Comparison of ENCODE assay signal across 1 cellular context in the genomic region with DNA sequence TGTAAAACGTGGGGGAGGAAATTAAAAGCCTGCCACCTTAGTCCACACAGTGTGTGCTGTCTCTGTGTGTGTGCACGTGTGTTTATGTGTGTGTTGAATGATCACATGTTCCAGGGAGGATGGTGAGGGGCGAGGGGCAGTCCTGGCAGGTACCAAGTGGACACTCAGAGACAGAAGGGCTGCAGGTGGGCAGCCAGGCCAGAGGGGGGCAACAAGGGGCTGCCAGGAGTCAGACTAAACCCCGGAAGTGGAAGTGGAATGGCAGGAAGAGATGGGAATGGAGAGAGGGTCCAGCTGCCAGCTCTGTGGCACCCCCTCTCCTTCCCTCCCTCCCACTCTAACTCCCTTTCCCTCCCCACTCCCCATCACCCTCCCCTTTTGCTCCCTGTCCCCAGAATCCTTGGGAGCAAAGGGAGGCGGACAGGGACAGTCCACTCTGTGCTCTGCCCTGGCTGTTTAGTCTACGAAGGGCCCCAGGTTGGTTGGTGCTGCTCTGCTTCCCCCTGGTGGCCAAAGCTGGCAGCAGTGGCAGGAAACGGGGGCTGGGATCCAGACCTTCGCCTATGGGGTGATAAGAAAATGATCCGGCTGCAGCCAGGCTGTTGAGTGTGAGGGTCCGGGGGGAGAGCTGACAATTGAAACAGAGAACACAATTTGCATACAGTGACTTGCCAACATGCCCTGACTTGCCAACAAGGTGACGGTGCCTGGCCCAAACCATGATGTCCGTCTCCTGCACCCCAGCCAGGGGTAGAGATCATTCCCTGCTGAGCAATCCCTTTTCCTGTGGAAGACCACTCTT.
TF ChIP-seq lines count a peak whose summit lies in the region.

No MANE protein-coding gene starts in this region.

TF ChIP-seq in HepG2, 621 proteins besides CTCF, POLR2A, EP300 and RAD21 (continued from another document and continues in another):
- TF ChIP-seq ZNF546 (CRISPR knock-in tag; conservative IDR thresholded peaks at IDR 0.05) (no peak), ERF (CRISPR knock-in tag; IDR thresholded peaks at IDR 0.05) (peak; percentile 60; the same call in 1 of the 2 replicates), ESRRA (CRISPR knock-in tag; IDR thresholded peaks at IDR 0.05; ENCODE audit: low read depth) (0 out of 2 replicates have a peak, but pooled peaks have one; percentile 19), MAZ (IDR thresholded peaks at IDR 0.05; ENCODE audit: borderline replicate concordance, low read depth, low read length) (no peak), MAZ (CRISPR knock-in tag; IDR thresholded peaks at IDR 0.05; ENCODE audit: low read depth) (peak; percentile 58; the same call in 1 of the 2 replicates), FOXK1 (CRISPR knock-in tag; IDR thresholded peaks at IDR 0.05; ENCODE audit: borderline replicate concordance, low read depth) (peak; percentile 33; the same call in 1 of the 2 replicates), KAT8 (CRISPR knock-in tag; IDR thresholded peaks at IDR 0.05) (peak; percentile 93), UBTF (CRISPR knock-in tag; IDR thresholded peaks at IDR 0.05) (no peak), ZFP82 (CRISPR knock-in tag; IDR thresholded peaks at IDR 0.05; ENCODE audit: borderline replicate concordance) (no peak), HNF4A (CRISPR knock-in tag; IDR thresholded peaks at IDR 0.05) (0 out of 2 replicates have a peak, but pooled peaks have one; percentile 15), SALL1 (CRISPR knock-in tag; IDR thresholded peaks at IDR 0.05) (peak; percentile 70), ZC3H4 (CRISPR knock-in tag; IDR thresholded peaks at IDR 0.05; ENCODE audit: borderline replicate concordance) (no peak), ATF2 (CRISPR knock-in tag; IDR thresholded peaks at IDR 0.05) (peak; percentile 59; the same call in 1 of the 2 replicates), NCOA5 (CRISPR knock-in tag; IDR thresholded peaks at IDR 0.05) (no peak), YEATS2 (CRISPR knock-in tag; IDR thresholded peaks at IDR 0.05; ENCODE audit: borderline replicate concordance) (peak; percentile 73), GABPA (IDR thresholded peaks at IDR 0.05; ENCODE audit: low read depth, low read length) (peak; percentile 64), GABPA (CRISPR knock-in tag; IDR thresholded peaks at IDR 0.05; ENCODE audit: low read depth) (peak; percentile 88), NFYB (CRISPR knock-in tag; IDR thresholded peaks at IDR 0.05) (no peak), HNRNPK (IDR thresholded peaks at IDR 0.05; ENCODE audit: low read depth, low read length, poor library complexity, severe bottlenecking) (no peak), MXD3 (CRISPR knock-in tag; IDR thresholded peaks at IDR 0.05) (no peak), ZNF619 (CRISPR knock-in tag; IDR thresholded peaks at IDR 0.05) (no peak), POGZ (CRISPR knock-in tag; IDR thresholded peaks at IDR 0.05) (peak; percentile 93), ZNF563 (CRISPR knock-in tag; IDR thresholded peaks at IDR 0.05) (no peak), FOXK2 (IDR thresholded peaks at IDR 0.05) (0 out of 2 replicates have a peak, but pooled peaks have one; percentile 5), TARDBP (CRISPR knock-in tag; IDR thresholded peaks at IDR 0.05) (peak; percentile 87; the same call in 1 of the 2 replicates), ZNF687 (CRISPR knock-in tag; IDR thresholded peaks at IDR 0.05) (peak; percentile 70), ZNF768 (CRISPR knock-in tag; IDR thresholded peaks at IDR 0.05) (peak; percentile 36; the same call in 1 of the 2 replicates), REPIN1 (CRISPR knock-in tag; IDR thresholded peaks at IDR 0.05; ENCODE audit: borderline replicate concordance, low read depth) (peak; percentile 64; the same call in 1 of the 2 replicates), HNRNPL (IDR thresholded peaks at IDR 0.05; ENCODE audit: low read depth, low read length) (peak; percentile 46; the same call in 1 of the 2 replicates), ZNF660 (CRISPR knock-in tag; IDR thresholded peaks at IDR 0.05; ENCODE audit: borderline replicate concordance, low read depth) (no peak), TSC22D2 (CRISPR knock-in tag; IDR thresholded peaks at IDR 0.05; ENCODE audit: borderline replicate concordance) (peak; percentile 30; the same call in 1 of the 2 replicates), ZMYM4 (CRISPR knock-in tag; IDR thresholded peaks at IDR 0.05) (peak; percentile 92), HIVEP1 (CRISPR knock-in tag; IDR thresholded peaks at IDR 0.05) (no peak), ZBTB33 (CRISPR knock-in tag; IDR thresholded peaks at IDR 0.05) (peak; percentile 32; the same call in 1 of the 2 replicates), NR2C2 (CRISPR knock-in tag; IDR thresholded peaks at IDR 0.05; ENCODE audit: borderline replicate concordance) (peak; percentile 88), ZNF740 (CRISPR knock-in tag; IDR thresholded peaks at IDR 0.05) (no peak), POLR2G (IDR thresholded peaks at IDR 0.05; ENCODE audit: low read depth, low read length) (peak; percentile 50; the same call in 1 of the 2 replicates), SAP130 (CRISPR knock-in tag; IDR thresholded peaks at IDR 0.05; ENCODE audit: low read depth) (peak; percentile 79), EHMT2 (IDR thresholded peaks at IDR 0.05; ENCODE audit: borderline replicate concordance, low read depth, low read length) (peak; percentile 57; the same call in 1 of the 2 replicates)
- TF ChIP-seq, protein P1, sequence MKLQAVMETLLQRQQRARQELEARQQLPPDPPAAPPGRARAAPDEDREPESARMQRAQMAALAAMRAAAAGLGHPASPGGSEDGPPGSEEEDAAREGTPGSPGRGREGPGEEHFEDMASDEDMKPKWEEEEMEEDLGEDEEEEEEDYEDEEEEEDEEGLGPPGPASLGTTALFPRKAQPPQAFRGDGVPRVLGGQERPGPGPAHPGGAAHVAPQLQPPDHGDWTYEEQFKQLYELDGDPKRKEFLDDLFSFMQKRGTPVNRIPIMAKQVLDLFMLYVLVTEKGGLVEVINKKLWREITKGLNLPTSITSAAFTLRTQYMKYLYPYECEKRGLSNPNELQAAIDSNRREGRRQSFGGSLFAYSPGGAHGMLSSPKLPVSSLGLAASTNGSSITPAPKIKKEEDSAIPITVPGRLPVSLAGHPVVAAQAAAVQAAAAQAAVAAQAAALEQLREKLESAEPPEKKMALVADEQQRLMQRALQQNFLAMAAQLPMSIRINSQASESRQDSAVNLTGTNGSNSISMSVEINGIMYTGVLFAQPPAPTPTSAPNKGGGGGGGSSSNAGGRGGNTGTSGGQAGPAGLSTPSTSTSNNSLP (IDR thresholded peaks at IDR 0.05; ENCODE audit: low read depth, low read length) = 0 out of 2 replicates have a peak, but pooled peaks have one; percentile 9
- TF ChIP-seq, protein P2, sequence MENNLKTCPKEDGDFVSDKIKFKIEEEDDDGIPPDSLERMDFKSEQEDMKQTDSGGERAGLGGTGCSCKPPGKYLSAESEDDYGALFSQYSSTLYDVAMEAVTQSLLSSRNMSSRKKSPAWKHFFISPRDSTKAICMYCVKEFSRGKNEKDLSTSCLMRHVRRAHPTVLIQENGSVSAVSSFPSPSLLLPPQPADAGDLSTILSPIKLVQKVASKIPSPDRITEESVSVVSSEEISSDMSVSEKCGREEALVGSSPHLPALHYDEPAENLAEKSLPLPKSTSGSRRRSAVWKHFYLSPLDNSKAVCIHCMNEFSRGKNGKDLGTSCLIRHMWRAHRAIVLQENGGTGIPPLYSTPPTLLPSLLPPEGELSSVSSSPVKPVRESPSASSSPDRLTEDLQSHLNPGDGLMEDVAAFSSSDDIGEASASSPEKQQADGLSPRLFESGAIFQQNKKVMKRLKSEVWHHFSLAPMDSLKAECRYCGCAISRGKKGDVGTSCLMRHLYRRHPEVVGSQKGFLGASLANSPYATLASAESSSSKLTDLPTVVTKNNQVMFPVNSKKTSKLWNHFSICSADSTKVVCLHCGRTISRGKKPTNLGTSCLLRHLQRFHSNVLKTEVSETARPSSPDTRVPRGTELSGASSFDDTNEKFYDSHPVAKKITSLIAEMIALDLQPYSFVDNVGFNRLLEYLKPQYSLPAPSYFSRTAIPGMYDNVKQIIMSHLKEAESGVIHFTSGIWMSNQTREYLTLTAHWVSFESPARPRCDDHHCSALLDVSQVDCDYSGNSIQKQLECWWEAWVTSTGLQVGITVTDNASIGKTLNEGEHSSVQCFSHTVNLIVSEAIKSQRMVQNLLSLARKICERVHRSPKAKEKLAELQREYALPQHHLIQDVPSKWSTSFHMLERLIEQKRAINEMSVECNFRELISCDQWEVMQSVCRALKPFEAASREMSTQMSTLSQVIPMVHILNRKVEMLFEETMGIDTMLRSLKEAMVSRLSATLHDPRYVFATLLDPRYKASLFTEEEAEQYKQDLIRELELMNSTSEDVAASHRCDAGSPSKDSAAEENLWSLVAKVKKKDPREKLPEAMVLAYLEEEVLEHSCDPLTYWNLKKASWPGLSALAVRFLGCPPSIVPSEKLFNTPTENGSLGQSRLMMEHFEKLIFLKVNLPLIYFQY (CRISPR knock-in tag; IDR thresholded peaks at IDR 0.05; ENCODE audit: borderline replicate concordance) = no peak
- TF ChIP-seq, protein P3, sequence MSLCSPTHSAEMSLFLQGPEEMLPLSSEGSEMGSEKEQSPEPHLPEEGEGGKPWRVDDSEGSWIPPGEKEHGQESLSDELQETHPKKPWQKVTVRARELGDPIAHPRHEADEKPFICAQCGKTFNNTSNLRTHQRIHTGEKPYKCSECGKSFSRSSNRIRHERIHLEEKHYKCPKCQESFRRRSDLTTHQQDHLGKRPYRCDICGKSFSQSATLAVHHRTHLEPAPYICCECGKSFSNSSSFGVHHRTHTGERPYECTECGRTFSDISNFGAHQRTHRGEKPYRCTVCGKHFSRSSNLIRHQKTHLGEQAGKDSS (CRISPR knock-in tag; IDR thresholded peaks at IDR 0.05; ENCODE audit: borderline replicate concordance, low read depth) = no peak
